In the genomic region with DNA sequence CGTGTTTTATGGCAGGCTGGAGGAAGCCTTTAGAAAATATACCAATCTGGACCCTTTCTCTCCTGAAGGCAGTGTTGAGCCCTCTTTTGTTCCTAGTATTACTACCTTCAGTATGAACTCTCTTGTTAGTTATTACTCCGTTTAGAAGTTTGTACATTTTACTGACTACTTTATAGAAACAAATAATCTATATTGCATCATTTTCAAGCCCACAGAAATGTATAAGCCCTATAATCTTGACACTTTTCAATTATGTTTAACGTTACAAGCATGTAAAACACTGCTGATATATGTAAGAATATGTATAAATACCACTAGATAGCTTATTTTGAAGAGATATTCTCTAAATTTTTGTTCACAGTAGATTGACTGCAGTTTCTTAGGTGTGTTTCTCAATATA, we compare ENCODE assay signal across 11 cellular contexts.
"Had no signal": no experiment of that assay in that cellular context is flagged by ENCODE, and none has a peak within 500 bp of the region (broad histone marks: within the 10 kb centered on the region; RNA-seq: fewer than 3 reads in every experiment).

No MANE protein-coding gene starts in this region.

- H3K27ac ChIP-seq: GM23248 had no signal

- DNase-seq: GM23248, GOT3, H7, H9, HCEC 1CT, HFFc6 had no signal

- FAIRE-seq: H1, H54 had no signal

- ATAC-seq: GM23338, HCT116 had no signal

- H3K4me3 Mint-ChIP-seq: GM23338, H9, HFFc6 had no signal

- H3K4me1 Mint-ChIP-seq: GM23338, H9 had no signal

- H3K4me3 ChIP-seq: GM23248, GM23338, HAP-1 had no signal

- H3K9ac ChIP-seq: GM23248 had no signal

- H3K27ac Mint-ChIP-seq: GM23338, H9, HFFc6 had no signal

- H3K4me1 ChIP-seq: HAP-1 had no signal

- H3K4me2 ChIP-seq: GM23338 had no signal

- H2AFZ ChIP-seq: GM23248, GM23338 had no signal
